Comparison of ENCODE assay signal across 12 cellular contexts in the genomic region with DNA sequence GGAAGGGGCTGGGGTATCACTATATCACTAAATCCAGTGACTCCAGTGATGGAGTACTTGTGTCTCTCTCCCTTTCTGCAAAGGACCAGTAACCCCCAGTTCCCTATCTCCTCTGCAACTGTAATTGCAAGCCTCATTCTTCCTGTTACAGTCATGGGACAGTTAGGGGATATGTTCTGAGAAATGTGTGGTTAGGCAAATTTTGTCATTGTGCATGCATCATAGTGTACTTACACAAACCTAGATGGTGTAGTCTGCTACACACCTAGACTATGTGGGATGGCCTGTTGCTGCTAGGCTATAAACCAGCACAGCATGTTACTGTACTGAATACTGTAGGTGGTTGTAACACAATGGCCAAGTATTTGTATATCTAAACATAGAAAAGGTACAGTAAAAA. TPM values are rescaled to one million over a fixed set of nuclear protein-coding genes. Genes with fewer than 3 reads are reported as not detected.
A peak's percentile ranks its signal among the peaks of the same experiment; 100 is the strongest.
DNase-seq lines count a peak whose midpoint lies in the region; ATAC-seq and TF ChIP-seq lines count a peak whose summit lies in the region.
"Had no signal": no experiment of that assay in that cellular context is flagged by ENCODE, and none has a peak within 500 bp of the region (broad histone marks: within the 10 kb centered on the region; RNA-seq: fewer than 3 reads in every experiment).

No MANE protein-coding gene starts in this region.

- no peak overlapping the region for H3K9ac ChIP-seq in MM.1S (ENCODE audit: low read length)

- H3K9me3 ChIP-seq in MM.1S (replicated peaks; ENCODE audit: insufficient read depth, low read length): no peaks in the 10 kb centered on the region
- H3K9me3 ChIP-seq in HAP-1: no peaks in the 10 kb centered on the region
- H3K9me3 ChIP-seq in Caco-2: no peaks in the 10 kb centered on the region
- H3K9me3 ChIP-seq: colonic mucosa had no signal

- no peaks in the 10 kb centered on the region for H4K20me1 ChIP-seq in MM.1S (ENCODE audit: insufficient read depth, low read length)

- H3K4me1 Mint-ChIP-seq in activated T-cell treated with anti-CD3 and anti-CD28 coated beads, Interleukin-2, amount 50 U/mL, for 4 hours (ENCODE audit: low read depth): peaks cover 54% of the 10 kb centered on the region
- H3K4me1 Mint-ChIP-seq in activated T-helper 2 cell treated with anti-CD3 and anti-CD28 coated beads, Interferon-gamma antibody, Interleukin-2, Interleukin-4, amounts not matched to agents 10 μg/mL and 5 μg/mL and 100 μg/mL, durations not matched to agents 14 hours and 24 hours and 36 hours (ENCODE audit: low read depth): peaks cover 58% of the 10 kb centered on the region
- peaks cover 60% of the 10 kb centered on the region for H3K4me1 Mint-ChIP-seq in stimulated activated effector memory CD8-positive, alpha-beta T cell treated with anti-CD3 and anti-CD28 coated beads, Interleukin-12 subunit alpha, Interleukin-12 subunit beta, amount 100 ng/mL, for 72 hours
- H3K4me1 Mint-ChIP-seq in Caco-2 (ENCODE audit: low read depth, unreplicated experiment): peaks cover 12% of the 10 kb centered on the region

- H3K9me3 Mint-ChIP-seq in activated T-cell treated with anti-CD3 and anti-CD28 coated beads, Interleukin-2, amount 50 U/mL, for 4 hours: no peaks in the 10 kb centered on the region
- no peaks in the 10 kb centered on the region for H3K9me3 Mint-ChIP-seq in activated T-helper 2 cell treated with anti-CD3 and anti-CD28 coated beads, Interferon-gamma antibody, Interleukin-2, Interleukin-4, amounts not matched to agents 10 μg/mL and 5 μg/mL and 100 μg/mL, durations not matched to agents 14 hours and 24 hours and 36 hours
- no peaks in the 10 kb centered on the region for H3K9me3 Mint-ChIP-seq in stimulated activated effector memory CD8-positive, alpha-beta T cell treated with anti-CD3 and anti-CD28 coated beads, Interleukin-12 subunit alpha, Interleukin-12 subunit beta, amount 100 ng/mL, for 72 hours
- H3K9me3 Mint-ChIP-seq in Caco-2 (ENCODE audit: unreplicated experiment): no peaks in the 10 kb centered on the region
- H3K9me3 Mint-ChIP-seq: naive B cell had no signal

- BruUV-seq in Caco-2 (replicated peaks; lab: Mats Ljungman, UMichigan): no TSS peak

- H3K4me3 ChIP-seq in MM.1S (ENCODE audit: low read length) (no peak overlapping the region), HAP-1 (no peak overlapping the region), Caco-2 (ENCODE audit: low read depth, low read length) (no peak overlapping the region)
- H3K4me3 ChIP-seq: colonic mucosa had no signal

- H3K27ac Mint-ChIP-seq in activated T-helper 2 cell treated with anti-CD3 and anti-CD28 coated beads, Interferon-gamma antibody, Interleukin-2, Interleukin-4, amounts not matched to agents 10 μg/mL and 5 μg/mL and 100 μg/mL, durations not matched to agents 14 hours and 24 hours and 36 hours: peak overlapping the region; percentile 64
- peak overlapping the region; percentile 37 for H3K27ac Mint-ChIP-seq in stimulated activated effector memory CD8-positive, alpha-beta T cell treated with anti-CD3 and anti-CD28 coated beads, Interleukin-12 subunit alpha, Interleukin-12 subunit beta, amount 100 ng/mL, for 72 hours
- no peak overlapping the region for H3K27ac Mint-ChIP-seq in Caco-2 (ENCODE audit: unreplicated experiment)
- H3K27ac Mint-ChIP-seq: naive B cell had no signal

- no peak for DNase-seq in activated T-cell treated with anti-CD3 and anti-CD28 coated beads, Interleukin-2, amount 50 U/mL, for 4 hours
- DNase-seq in activated T-cell treated with anti-CD3 and anti-CD28 coated beads for 4 hours: no peak
- peak; percentile 33 for DNase-seq in MM.1S
- no peak for DNase-seq in activated T-helper 2 cell treated with anti-CD3 and anti-CD28 coated beads, Interferon-gamma antibody, Interleukin-2, Interleukin-4, amounts not matched to agents 10 μg/mL and 5 μg/mL and 100 μg/mL, durations not matched to agents 14 hours and 24 hours and 36 hours (ENCODE audit: low spot score)
- DNase-seq in stimulated activated effector memory CD8-positive, alpha-beta T cell treated with anti-CD3 and anti-CD28 coated beads, Interleukin-12 subunit alpha, Interleukin-12 subunit beta, amount 100 ng/mL, for 72 hours (ENCODE audit: low spot score in 2 of 2): no peak
- no peak for DNase-seq in HAP-1 (ENCODE audit: low spot score in 2 of 2)
- DNase-seq in Caco-2: no peak
- DNase-seq: colonic mucosa, naive B cell, NCI-H1694 had no signal

- H3K27me3 ChIP-seq in MM.1S (replicated peaks; ENCODE audit: insufficient read depth, low read length): no peaks in the 10 kb centered on the region
- H3K27me3 ChIP-seq in HAP-1 (ENCODE audit: low read depth): no peaks in the 10 kb centered on the region
- H3K27me3 ChIP-seq in Caco-2 (replicated peaks; ENCODE audit: control insufficient read depth, insufficient read depth, low read length): no peaks in the 10 kb centered on the region
- H3K27me3 ChIP-seq: colonic mucosa had no signal

- H3K27me3 Mint-ChIP-seq in activated T-cell treated with anti-CD3 and anti-CD28 coated beads, Interleukin-2, amount 50 U/mL, for 4 hours (ENCODE audit: low read depth): peaks cover 2% of the 10 kb centered on the region
- no peaks in the 10 kb centered on the region for H3K27me3 Mint-ChIP-seq in activated T-helper 2 cell treated with anti-CD3 and anti-CD28 coated beads, Interferon-gamma antibody, Interleukin-2, Interleukin-4, amounts not matched to agents 10 μg/mL and 5 μg/mL and 100 μg/mL, durations not matched to agents 14 hours and 24 hours and 36 hours (ENCODE audit: low read depth)
- H3K27me3 Mint-ChIP-seq in Caco-2 (ENCODE audit: insufficient read depth, unreplicated experiment): no peaks in the 10 kb centered on the region
- H3K27me3 Mint-ChIP-seq: naive B cell had no signal

- peaks cover 8% of the 10 kb centered on the region for H3K36me3 Mint-ChIP-seq in activated T-cell treated with anti-CD3 and anti-CD28 coated beads, Interleukin-2, amount 50 U/mL, for 4 hours (ENCODE audit: insufficient read depth)
- H3K36me3 Mint-ChIP-seq in activated T-helper 2 cell treated with anti-CD3 and anti-CD28 coated beads, Interferon-gamma antibody, Interleukin-2, Interleukin-4, amounts not matched to agents 10 μg/mL and 5 μg/mL and 100 μg/mL, durations not matched to agents 14 hours and 24 hours and 36 hours (ENCODE audit: low read depth): peaks cover 22% of the 10 kb centered on the region
- H3K36me3 Mint-ChIP-seq in stimulated activated effector memory CD8-positive, alpha-beta T cell treated with anti-CD3 and anti-CD28 coated beads, Interleukin-12 subunit alpha, Interleukin-12 subunit beta, amount 100 ng/mL, for 72 hours: peaks cover 16% of the 10 kb centered on the region
- peaks cover 7% of the 10 kb centered on the region for H3K36me3 Mint-ChIP-seq in Caco-2 (ENCODE audit: insufficient read depth, unreplicated experiment)

- CTCF ChIA-PET in Caco-2 (lab: Charles Lee): no interaction called here

- TF ChIP-seq CTCF in MM.1S (IDR thresholded peaks at IDR 0.05; ENCODE audit: low read length) (no peak), Caco-2 (IDR thresholded peaks at IDR 0.05; ENCODE audit: insufficient read depth in 1 of 2, low read depth in 1 of 2, low read length in 1 of 2, severe bottlenecking in 1 of 2, unreplicated experiment in 1 of 2) (no peak)

- POLR2A ChIA-PET in Caco-2 (lab: Charles Lee): no interaction called here

- H3K4me2 ChIP-seq in MM.1S (ENCODE audit: low read depth, low read length): peak overlapping the region; percentile 88; the same call in 1 of the 2 replicates

- H3K4me3 Mint-ChIP-seq in activated T-cell treated with anti-CD3 and anti-CD28 coated beads, Interleukin-2, amount 50 U/mL, for 4 hours: peak overlapping the region; percentile 99
- peak overlapping the region; percentile 91 for H3K4me3 Mint-ChIP-seq in activated T-helper 2 cell treated with anti-CD3 and anti-CD28 coated beads, Interferon-gamma antibody, Interleukin-2, Interleukin-4, amounts not matched to agents 10 μg/mL and 5 μg/mL and 100 μg/mL, durations not matched to agents 14 hours and 24 hours and 36 hours (ENCODE audit: low read depth)
- H3K4me3 Mint-ChIP-seq in stimulated activated effector memory CD8-positive, alpha-beta T cell treated with anti-CD3 and anti-CD28 coated beads, Interleukin-12 subunit alpha, Interleukin-12 subunit beta, amount 100 ng/mL, for 72 hours: peak overlapping the region; percentile 85
- no peak overlapping the region for H3K4me3 Mint-ChIP-seq in Caco-2 (ENCODE audit: unreplicated experiment)

- intact Hi-C loops in activated T-helper 2 cell treated with anti-CD3 and anti-CD28 coated beads, Interferon-gamma antibody, Interleukin-2, Interleukin-4, amounts not matched to agents 10 μg/mL and 5 μg/mL and 100 μg/mL, durations not matched to agents 14 hours and 24 hours and 36 hours (cut with micrococcal nuclease): loop anchor here (5.0 to 10.0 kb wide), 4 partner anchors 58 to 1123 kb away; a partner anchor contains a TSS
- intact Hi-C loops in Caco-2 (cut with micrococcal nuclease; ENCODE audit: unreplicated experiment): no loop called here

- H2AFZ ChIP-seq in MM.1S (ENCODE audit: low read length): no peak overlapping the region

- no peak for ATAC-seq in activated T-cell treated with anti-CD3 and anti-CD28 coated beads, Interleukin-2, amount 50 U/mL, for 4 hours
- ATAC-seq in stimulated activated effector memory CD8-positive, alpha-beta T cell treated with anti-CD3 and anti-CD28 coated beads, Interleukin-12 subunit alpha, Interleukin-12 subunit beta, amount 100 ng/mL, for 72 hours: peak; percentile 61
- no peak for ATAC-seq in GM19351 (IDR thresholded peaks at IDR 0.05; ENCODE audit: unreplicated experiment)

- no peaks in the 10 kb centered on the region for H3K36me3 ChIP-seq in MM.1S (replicated peaks; ENCODE audit: insufficient read depth, low read length)
- no peaks in the 10 kb centered on the region for H3K36me3 ChIP-seq in HAP-1 (replicated peaks)
- no peaks in the 10 kb centered on the region for H3K36me3 ChIP-seq in Caco-2 (ENCODE audit: control insufficient read depth, insufficient read depth, low read length)
- H3K36me3 ChIP-seq: colonic mucosa had no signal

- H3K4me1 ChIP-seq in MM.1S (ENCODE audit: low read length): peaks cover 14% of the 10 kb centered on the region
- H3K4me1 ChIP-seq in HAP-1: peaks cover 9% of the 10 kb centered on the region
- H3K4me1 ChIP-seq in Caco-2: peaks cover 4% of the 10 kb centered on the region; the same call in 1 of the 2 replicates
- H3K4me1 ChIP-seq: colonic mucosa had no signal

- no peaks in the 10 kb centered on the region for H3K9me2 ChIP-seq in MM.1S (replicated peaks; ENCODE audit: insufficient read depth, low read length)

- in situ Hi-C loops in HAP-1 (cut with MboI; ENCODE audit: low sequenced_read_pairs): no loop called here

- H3K79me2 ChIP-seq in MM.1S (ENCODE audit: low read length): peaks cover 24% of the 10 kb centered on the region

- 0 out of 2 replicates have a peak, but pooled peaks cover 5% of the 10 kb centered on the region for H3F3A ChIP-seq in MM.1S (ENCODE audit: insufficient read depth, low read length)

- H3K27ac ChIP-seq in MM.1S (ENCODE audit: low read length): no peak overlapping the region
- H3K27ac ChIP-seq: colonic mucosa, skin epidermis had no signal

RNA-seq across cellular contexts. Expression of a gene that starts 2.2 kb away (rescaled TPM):
- total RNA-seq in activated T-cell treated with anti-CD3 and anti-CD28 coated beads, Interleukin-2, amount 50 U/mL, for 4 hours: 10 to 100 TPM; 13.2 to 18.4 (median 17.6) TPM
- total RNA-seq in activated T-helper 2 cell treated with anti-CD3 and anti-CD28 coated beads, Interferon-gamma antibody, Interleukin-2, Interleukin-4, amounts not matched to agents 10 μg/mL and 5 μg/mL and 100 μg/mL, durations not matched to agents 14 hours and 24 hours and 36 hours: 36.6 and 40.1 TPM in 2 replicates
- total RNA-seq in Caco-2 (2022): 41.7 and 44.7 TPM in 2 replicates
